ENCODE assay signal across 17 cellular contexts in the genomic region with DNA sequence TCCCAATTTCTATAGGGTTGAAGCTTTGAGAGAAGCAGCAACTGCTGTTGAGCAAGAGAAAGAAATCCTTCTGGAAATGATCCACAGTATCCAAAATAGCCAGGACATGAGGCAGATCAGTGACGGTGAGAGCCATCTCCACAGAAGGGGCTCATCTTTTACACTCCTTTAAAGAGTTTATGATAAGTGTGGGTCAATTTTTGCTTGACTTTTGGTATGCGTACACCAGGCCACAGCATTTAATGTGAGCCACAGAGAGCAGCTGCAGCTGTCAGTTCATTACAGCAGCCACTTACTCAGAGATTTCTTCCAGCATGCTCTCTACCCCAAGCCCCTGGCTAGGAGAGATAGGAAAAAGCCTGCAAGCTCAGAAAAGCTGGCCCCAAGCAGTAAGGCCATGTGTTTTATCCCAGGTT. TPM values are rescaled to one million over a fixed set of nuclear protein-coding genes. Genes with fewer than 3 reads are reported as not detected.
A peak's percentile ranks its signal among the peaks of the same experiment; 100 is the strongest.
DNase-seq lines count a peak whose midpoint lies in the region; ATAC-seq and TF ChIP-seq lines count a peak whose summit lies in the region.
"Had no signal": no experiment of that assay in that cellular context is flagged by ENCODE, and none has a peak within 500 bp of the region (broad histone marks: within the 10 kb centered on the region; RNA-seq: fewer than 3 reads in every experiment).

No MANE protein-coding gene starts in this region.

- no TSS peak for BruUV-seq in IMR-90 (replicated peaks; lab: Mats Ljungman, UMichigan)

- no peak overlapping the region for H3K14ac ChIP-seq in IMR-90 (replicated peaks; ENCODE audit: low read depth, low read length)

- no peaks in the 10 kb centered on the region for H3K4me1 Mint-ChIP-seq in effector memory CD8-positive, alpha-beta T cell (ENCODE audit: low read depth in 2 of 2)

- H3K27me3 ChIP-seq in BE2C, result no peaks in the 10 kb centered on the region
- H3K27me3 ChIP-seq in IMR-90 (ENCODE audit: control insufficient read depth, insufficient read depth, low read length), result no peaks in the 10 kb centered on the region
- no peaks in the 10 kb centered on the region for H3K27me3 ChIP-seq in esophagus muscularis mucosa
- no peaks in the 10 kb centered on the region for H3K27me3 ChIP-seq in psoas muscle (ENCODE audit: insufficient read depth in 3 of 3, low read length in 2 of 3)
- H3K27me3 ChIP-seq: Peyer's patch had no signal

- no peaks in the 10 kb centered on the region for H3K9me3 Mint-ChIP-seq in effector memory CD8-positive, alpha-beta T cell
- H3K9me3 Mint-ChIP-seq: memory B cell had no signal

- POLR2A ChIA-PET in IMR-90 (lab: Charles Lee; ENCODE audit: unreplicated experiment), result no interaction called here

- peaks cover 19% of the 10 kb centered on the region for H3K36me3 ChIP-seq in BE2C
- peaks cover 29% of the 10 kb centered on the region for H3K36me3 ChIP-seq in IMR-90 (ENCODE audit: control insufficient read depth, insufficient read depth, low read length)
- H3K36me3 ChIP-seq in esophagus muscularis mucosa, result peaks cover 5 to 40% (median 28%) of the 10 kb centered on the region in 4 donors
- H3K36me3 ChIP-seq in psoas muscle (ENCODE audit: insufficient read depth in 1 of 2, low read depth in 1 of 2), result peaks cover 0 to 36% of the 10 kb centered on the region in 2 donors
- H3K36me3 ChIP-seq: Peyer's patch had no signal

- H4K91ac ChIP-seq in IMR-90 (ENCODE audit: insufficient read depth, low read depth, low read length), result no peak overlapping the region

- dilution Hi-C loops in IMR-90 (cut with HindIII; ENCODE audit: low sequenced_read_pairs, unreplicated experiment), result no loop called here

- no peak overlapping the region for H2BK20ac ChIP-seq in IMR-90 (ENCODE audit: low read depth, low read length)

- TF ChIP-seq CTCF in BE2C (IDR thresholded peaks at IDR 0.05; ENCODE audit: low read depth, low read length) (no peak), IMR-90 (conservative IDR thresholded peaks at IDR 0.05; ENCODE audit: low read depth, low read length) (no peak), esophagus muscularis mucosa (IDR thresholded peaks at IDR 0.05) (no peak), psoas muscle (IDR thresholded peaks at IDR 0.05) (no peak)

- peaks cover 10 to 52% of the 10 kb centered on the region in 2 experiments; a peak in 3 of 4 replicates for H3K79me1 ChIP-seq in IMR-90 (ENCODE audit: low read depth in 1 of 2, low read length in 2 of 2)

- no peak overlapping the region for H3K4me2 ChIP-seq in IMR-90 (ENCODE audit: low read depth, low read length)

- H4K8ac ChIP-seq in IMR-90 (ENCODE audit: low read depth in 2 of 2, low read length in 2 of 2), result peak overlapping the region in 1 of 2 experiments; percentile 47; a peak in 1 of 4 replicates

- no peak overlapping the region for H2BK120ac ChIP-seq in IMR-90 (ENCODE audit: low read depth, low read length)

- no peak overlapping the region for H3K4me3 Mint-ChIP-seq in effector memory CD8-positive, alpha-beta T cell
- H3K4me3 Mint-ChIP-seq: memory B cell had no signal

- peak overlapping the region in 1 of 2 donors; percentile 2 for H3K27ac Mint-ChIP-seq in effector memory CD8-positive, alpha-beta T cell
- H3K27ac Mint-ChIP-seq: memory B cell had no signal

- no peak overlapping the region for H2AFZ ChIP-seq in IMR-90 (replicated peaks; ENCODE audit: low read length, poor library complexity)

- H3K9me3 ChIP-seq in BE2C (no peaks in the 10 kb centered on the region), IMR-90 (ENCODE audit: control insufficient read depth, insufficient read depth, low read length) (no peaks in the 10 kb centered on the region), esophagus muscularis mucosa (no peaks in the 10 kb centered on the region), psoas muscle (no peaks in the 10 kb centered on the region)
- H3K9me3 ChIP-seq: Peyer's patch had no signal

- H3K4ac ChIP-seq in IMR-90 (ENCODE audit: low read depth, low read length), result peak overlapping the region; percentile 4; the same call in 1 of the 2 replicates

- H4K5ac ChIP-seq in IMR-90 (ENCODE audit: low read depth, low read length), result no peak overlapping the region

- peak overlapping the region; percentile 10; the same call in 1 of the 2 replicates for H2AK5ac ChIP-seq in IMR-90 (ENCODE audit: low read depth, low read length)

- H2BK5ac ChIP-seq in IMR-90 (ENCODE audit: low read depth, low read length, poor library complexity, severe bottlenecking), result peak overlapping the region; percentile 18

- H3K27ac ChIP-seq in IMR-90 (ENCODE audit: insufficient read depth, low read length), result peak overlapping the region; percentile 50; the same call in 1 of the 2 replicates
- peak overlapping the region; percentile 61 to 96 (median 93) for H3K27ac ChIP-seq in esophagus muscularis mucosa (replicated peaks in 1 of 4)
- H3K27ac ChIP-seq in psoas muscle, result peak overlapping the region; percentile 76

- intact Hi-C loops in IMR-90 (cut with micrococcal nuclease), result loop anchor here (2.0 kb wide), 1 partner anchor 135 kb away; the partner anchor contains the start of gene PRIM2
- intact Hi-C loops in esophagus muscularis mucosa (cut with DNase I), result no loop called here
- intact Hi-C loops in psoas muscle (cut with DNase I), result loop anchor here in 1 of 2 donors (5.0 kb wide), 1 partner anchor 35 kb away; no protein-coding TSS in a partner anchor

- no peak overlapping the region for H3K9ac ChIP-seq in IMR-90 (ENCODE audit: low read depth, low read length)

- H3K9me1 ChIP-seq in IMR-90 (ENCODE audit: insufficient read depth, low read length), result peaks cover 13% of the 10 kb centered on the region; the same call in 1 of the 2 replicates

- no peak overlapping the region; the same call in 1 of the 2 replicates for H3K56ac ChIP-seq in IMR-90 (ENCODE audit: extremely low read depth, insufficient read depth, low read length)

- H3K18ac ChIP-seq in IMR-90 (ENCODE audit: low read depth, low read length), result no peak overlapping the region

- DNase-seq in BE2C (peak; percentile 18), IMR-90 (peak; percentile 83), esophagus muscularis mucosa (ENCODE audit: extremely low spot score) (no peak), psoas muscle (no peak), SIG-M5 treated with dmso at 0.1 percent for 504 hours (lab: John Stamatoyannopoulos, UW; ENCODE audit: unreplicated experiment) (no peak)
- DNase-seq in effector memory CD8-positive, alpha-beta T cell, result no peak
- DNase-seq: activated CD4-positive, CD25-positive, alpha-beta regulatory T cell treated with anti-CD3 and anti-CD28 coated beads, Interleukin-2, amount 50 U/mL, for 72 hours; aorta; C1 segment of cervical spinal cord; dermis blood vessel endothelial cell; NCI-H1694 treated with DMSO at 0.1 percent for 48 hours; NCI-H524; Peyer's patch; stimulated activated CD4-positive, alpha-beta T cell treated with anti-CD3 and anti-CD28 coated beads, Interleukin-12 subunit alpha, Interleukin-12 subunit beta, amount 100 ng/mL, for 4 hours had no signal

- H3K4me1 ChIP-seq in BE2C (no peaks in the 10 kb centered on the region), IMR-90 (ENCODE audit: control insufficient read depth, insufficient read depth, low read length) (peaks cover 20% of the 10 kb centered on the region), esophagus muscularis mucosa (peaks cover 32 to 60% (median 57%) of the 10 kb centered on the region in 4 donors), psoas muscle (peaks cover 39% of the 10 kb centered on the region)
- H3K4me1 ChIP-seq: Peyer's patch had no signal

- H3K23ac ChIP-seq in IMR-90 (ENCODE audit: low read depth, low read length), result peak overlapping the region; percentile 9

- peak; percentile 65 for ATAC-seq in IMR-90 (ENCODE audit: low read depth)
- ATAC-seq in psoas muscle, result peak; percentile 66 to 83 (median 74)
- no peak for ATAC-seq in GM21786 (IDR thresholded peaks at IDR 0.05; ENCODE audit: unreplicated experiment)
- ATAC-seq in HG02623 (IDR thresholded peaks at IDR 0.05; ENCODE audit: unreplicated experiment), result no peak
- ATAC-seq in effector memory CD8-positive, alpha-beta T cell (replicated peaks), result no peak

- H4K20me1 ChIP-seq in IMR-90 (ENCODE audit: insufficient read depth, low read length), result peaks cover 44% of the 10 kb centered on the region

- H2BK15ac ChIP-seq in IMR-90 (ENCODE audit: low read depth, low read length), result no peak overlapping the region

- TF ChIP-seq POLR2A in IMR-90 (IDR thresholded peaks at IDR 0.05; ENCODE audit: low read depth, low read length) (no peak), esophagus muscularis mucosa (IDR thresholded peaks at IDR 0.05; ENCODE audit: low read depth) (no peak)

- H3K27me3 Mint-ChIP-seq in effector memory CD8-positive, alpha-beta T cell, result no peaks in the 10 kb centered on the region
- H3K27me3 Mint-ChIP-seq: memory B cell had no signal

- H2AK9ac ChIP-seq in IMR-90 (replicated peaks; ENCODE audit: low read depth, low read length, poor library complexity), result peak overlapping the region; percentile 7

- no peak for TF ChIP-seq RAD21 in IMR-90 (IDR thresholded peaks at IDR 0.05; ENCODE audit: low read length)

- in situ Hi-C loops in IMR-90 (cut with MboI; ENCODE audit: low sequenced_read_pairs), result loop anchor here (5.0 to 10.0 kb wide), 2 partner anchors 135 to 277 kb away; partner anchors contain the start of gene PRIM2

- no peak overlapping the region for H3K4me3 ChIP-seq in BE2C (ENCODE audit: low read depth, low read length)
- H3K4me3 ChIP-seq in IMR-90 (ENCODE audit: insufficient read depth, low read depth, low read length), result no peak overlapping the region
- no peak overlapping the region for H3K4me3 ChIP-seq in esophagus muscularis mucosa
- no peak overlapping the region for H3K4me3 ChIP-seq in psoas muscle
- H3K4me3 ChIP-seq: Peyer's patch had no signal

- CTCF ChIA-PET in IMR-90 (lab: Yijun Ruan, JAX), result no interaction called here

- no CpG with 5 or more reads among the region's 2 CpGs for WGBS in IMR-90 (ENCODE audit: extremely low coverage in 2 of 2, insufficient read length in 1 of 2), 2 experiments
- 38% methylated on average over 2 of the region's 2 CpGs for WGBS in esophagus muscularis mucosa
- WGBS in psoas muscle, 3 donors, result 24 to 52% (median 32%) methylated on average over 2 of the region's 2 CpGs

- TF ChIP-seq EP300 in esophagus muscularis mucosa (IDR thresholded peaks at IDR 0.05), result no peak

- H3K36me3 Mint-ChIP-seq in effector memory CD8-positive, alpha-beta T cell (ENCODE audit: insufficient read depth), result peaks cover 12% of the 10 kb centered on the region

RNA-seq across cellular contexts. Expression of gene BAG2, which starts 9.9 kb away (rescaled TPM):
- polyA plus RNA-seq in BE2C (2012; ENCODE audit: insufficient read depth, insufficient read length, low read depth), result 0.73 TPM
- total RNA-seq in IMR-90 (2012; rRNA removed), result 10.0 and 19.2 TPM in 2 replicates
- 6.7 and 8.1 TPM in 2 replicates for polyA plus RNA-seq in IMR-90 (2012; rRNA removed)
- 2.7 and 3.0 TPM in 2 replicates for polyA plus RNA-seq in IMR-90 (2012; cell fraction: cytosol; rRNA removed)
- polyA plus RNA-seq in IMR-90 (2012; cell fraction: nucleus; rRNA removed; ENCODE audit: low replicate concordance), result 1.2 and 4.9 TPM in 2 replicates
- 10 to 100 TPM; 29.0 to 42.8 (median 39.6) TPM for total RNA-seq in esophagus muscularis mucosa
- 1 to 10 TPM; 7.3 to 9.3 (median 8.5) TPM for total RNA-seq in psoas muscle
- 10 to 100 TPM in 1 of 3 donors, 1 to 10 TPM in 2; 5.8 to 17.6 (median 6.4) TPM for polyA plus RNA-seq in psoas muscle

RNA-seq across cellular contexts. Expression of gene RAB23, which starts 40.1 kb away (rescaled TPM):
- polyA plus RNA-seq in BE2C (2012; ENCODE audit: insufficient read depth, insufficient read length, low read depth), result 2.5 TPM
- total RNA-seq in IMR-90 (2012; rRNA removed), result 13.3 and 28.9 TPM in 2 replicates
- 7.8 and 10.8 TPM in 2 replicates for polyA plus RNA-seq in IMR-90 (2012; rRNA removed)
- polyA plus RNA-seq in IMR-90 (2012; cell fraction: cytosol; rRNA removed), result 1.8 and 2.0 TPM in 2 replicates
- polyA plus RNA-seq in IMR-90 (2012; cell fraction: nucleus; rRNA removed; ENCODE audit: low replicate concordance), result 0.72 and 6.9 TPM in 2 replicates
- total RNA-seq in esophagus muscularis mucosa, result 100 to 1,000 TPM in 1 of 4 donors, 10 to 100 TPM in 3; 57.8 to 102 (median 70.3) TPM
- total RNA-seq in psoas muscle, result 10 to 100 TPM in 1 of 4 donors, 1 to 10 TPM in 3; 5.9 to 10.1 (median 6.0) TPM
- 10 to 100 TPM in 1 of 3 donors, 1 to 10 TPM in 2; 3.9 to 14.1 (median 4.3) TPM for polyA plus RNA-seq in psoas muscle

Comparison
In these comparisons a context has a peak if more than half of its experiments do, and no peak if none do; other contexts are left out.
1. DNase-seq: peak in BE2C (single experiment) and IMR-90 (single experiment); none in esophagus muscularis mucosa (single experiment), psoas muscle (0 of 2), SIG-M5 treated with dmso at 0.1 percent for 504 hours (single experiment) and effector memory CD8-positive, alpha-beta T cell (0 of 3).
2. ATAC-seq: peak in IMR-90 (single experiment) and psoas muscle (4 of 4); none in GM21786 (single experiment), HG02623 (single experiment) and effector memory CD8-positive, alpha-beta T cell (single experiment).
3. Peak in every context shown above with its lines, with median percentiles within 50 percentile points of each other: H3K27ac ChIP-seq.